8 cellular contexts compared by ENCODE assay signal in the genomic region with DNA sequence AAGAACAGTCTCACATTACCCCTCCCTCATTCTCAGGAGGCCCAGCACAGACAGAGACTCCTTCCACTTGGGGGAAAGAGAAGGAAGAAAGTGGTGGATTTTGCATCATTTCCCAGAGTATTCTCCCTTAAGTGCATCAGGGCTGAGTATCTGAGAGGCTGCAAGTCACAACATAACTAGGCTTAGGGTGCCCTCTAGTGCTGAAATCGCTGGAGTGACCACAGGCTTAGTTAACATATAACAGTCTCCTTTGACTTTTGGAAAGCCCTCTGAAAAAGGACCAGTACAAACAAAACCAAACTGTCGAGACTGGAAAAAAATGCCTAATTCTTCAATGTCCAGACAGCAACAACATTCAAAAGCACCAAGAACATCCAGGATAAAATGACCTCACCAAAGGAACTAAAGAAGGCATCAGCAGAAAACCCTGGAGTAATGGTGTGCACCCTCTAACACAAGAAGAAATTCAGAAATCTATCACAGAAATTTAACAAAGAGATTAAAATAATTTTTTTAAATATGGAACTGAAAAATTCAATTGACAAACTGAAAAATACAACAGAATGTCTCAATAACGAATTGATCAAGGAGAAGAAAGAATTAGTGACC.
A peak's percentile ranks its signal among the peaks of the same experiment; 100 is the strongest.
DNase-seq lines count a peak whose midpoint lies in the region; ATAC-seq, FAIRE-seq and TF ChIP-seq lines count a peak whose summit lies in the region.

No MANE protein-coding gene starts in this region.

- no peaks in the 10 kb centered on the region for H3K4me1 ChIP-seq in right lobe of liver

- peak; percentile 12 for DNase-seq in GM06990 (ENCODE audit: extremely low read depth, insufficient read length)
- peak; percentile 46 for DNase-seq in H7
- peak; percentile 64 for DNase-seq in Jurkat, Clone E6-1 (ENCODE audit: low read depth, low spot score)
- DNase-seq in OCI-M2 (lab: John Stamatoyannopoulos, UW; ENCODE audit: unreplicated experiment): peak; percentile 37
- DNase-seq in brain pericyte (ENCODE audit: low read depth, low spot score): peak; percentile 17
- peak in 2 of 3 donors; percentile 37 to 67 for DNase-seq in right lobe of liver
- DNase-seq in ureter (ENCODE audit: low spot score): no peak

- H3K27me3 ChIP-seq in GM06990 (replicated peaks; ENCODE audit: control insufficient read depth, insufficient read depth, low read length) (no peaks in the 10 kb centered on the region), H7 (ENCODE audit: control insufficient read depth, insufficient read depth, low read length) (no peaks in the 10 kb centered on the region), right lobe of liver (no peaks in the 10 kb centered on the region)

- peak; percentile 92 to 99 (median 95) for ATAC-seq in right lobe of liver

- 6% methylated on average over 3 of the region's 3 CpGs for WGBS in right lobe of liver (ENCODE audit: insufficient coverage, low coverage, low lambda C conversion rate, missing lambda C conversion rate)

- TF ChIP-seq POLR2A in right lobe of liver (IDR thresholded peaks at IDR 0.05): no peak

- intact Hi-C loops in right lobe of liver (cut with DNase I): no loop called here

- TF ChIP-seq CTCF in GM06990 (IDR thresholded peaks at IDR 0.05; ENCODE audit: insufficient read depth, low read length, poor library complexity, severe bottlenecking) (peak; percentile 75), right lobe of liver (IDR thresholded peaks at IDR 0.05) (peak; percentile 47 to 79 (median 70))

- H3K27ac ChIP-seq in right lobe of liver: no peak overlapping the region

- peak; percentile 74 for FAIRE-seq in A204.1 (lab: Jason Lieb, UNC)

- no peaks in the 10 kb centered on the region for H3K36me3 ChIP-seq in GM06990 (ENCODE audit: control insufficient read depth, insufficient read depth, low read length)
- no peaks in the 10 kb centered on the region for H3K36me3 ChIP-seq in H7 (replicated peaks; ENCODE audit: control insufficient read depth, insufficient read depth, low read length)
- H3K36me3 ChIP-seq in right lobe of liver: no peaks in the 10 kb centered on the region

- no peaks in the 10 kb centered on the region for H3K9me3 ChIP-seq in right lobe of liver

- H3K4me3 ChIP-seq in GM06990 (replicated peaks; ENCODE audit: low read depth, low read length): no peak overlapping the region
- no peak overlapping the region for H3K4me3 ChIP-seq in H7 (ENCODE audit: insufficient read depth, low read depth, low read length)
- no peak overlapping the region for H3K4me3 ChIP-seq in Jurkat, Clone E6-1 (ENCODE audit: low read length)
- no peak overlapping the region for H3K4me3 ChIP-seq in right lobe of liver
